In the genomic region with DNA sequence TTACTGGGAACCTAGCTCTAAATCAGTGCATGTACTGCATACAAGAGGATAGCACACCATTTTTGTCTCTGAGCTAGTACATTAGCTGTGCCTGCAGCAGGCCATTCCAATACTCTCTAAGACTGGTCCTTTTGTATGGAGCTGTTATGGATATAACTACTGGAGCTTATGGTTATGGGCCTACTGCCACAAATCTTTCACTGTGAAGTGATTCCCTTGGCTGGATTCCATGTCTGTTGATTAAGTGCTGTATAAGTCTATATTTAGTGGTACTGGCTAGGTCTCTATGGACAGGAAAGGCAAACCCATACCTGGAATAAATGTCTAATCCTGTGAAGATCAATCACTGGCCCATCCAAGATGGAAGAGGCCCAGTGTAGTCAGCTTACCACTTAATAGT, we compare ENCODE assay signal across 20 cellular contexts. TPM values are rescaled to one million over a fixed set of nuclear protein-coding genes. Genes with fewer than 3 reads are reported as not detected.
DNase-seq lines count a peak whose midpoint lies in the region; ATAC-seq and TF ChIP-seq lines count a peak whose summit lies in the region.
"Had no signal": no experiment of that assay in that cellular context is flagged by ENCODE, and none has a peak within 500 bp of the region (broad histone marks: within the 10 kb centered on the region; RNA-seq: fewer than 3 reads in every experiment).

No MANE protein-coding gene starts in this region.

- no peak for TF ChIP-seq CTCF in fibroblast of pulmonary artery (IDR thresholded peaks at IDR 0.05; ENCODE audit: low read length, missing control alignments)

- DNase-seq in NCI-H1105 treated with DMSO at 0.1 percent for 48 hours (lab: John Stamatoyannopoulos, UW): peak; percentile 11
- DNase-seq in NCI-H1105 (lab: John Stamatoyannopoulos, UW): no peak
- DNase-seq in NCI-H2029 (lab: John Stamatoyannopoulos, UW): peak; percentile 10
- DNase-seq in fibroblast of pulmonary artery (ENCODE audit: low read depth): peak; percentile 38
- DNase-seq in myocyte (ENCODE audit: low read depth): peak; percentile 7
- DNase-seq: 8988T; Calu3; CD4-positive, alpha-beta memory T cell; DMS79 treated with DMSO at 0.1 percent for 48 hours; MV-4-11; NCI-H1436; NCI-H2107; NCI-H748 treated with DMSO at 0.1 percent for 48 hours; PC-3 had no signal

- ATAC-seq in HG03439 (IDR thresholded peaks at IDR 0.05; ENCODE audit: unreplicated experiment): no peak
- no peak for ATAC-seq in HG02588 (IDR thresholded peaks at IDR 0.05; ENCODE audit: unreplicated experiment)
- ATAC-seq in GM21619 (IDR thresholded peaks at IDR 0.05; ENCODE audit: unreplicated experiment): no peak
- ATAC-seq: GM23338, HCT116, PC-3 had no signal

- no peak overlapping the region for H3K4me3 ChIP-seq in fibroblast of pulmonary artery (replicated peaks; ENCODE audit: low read depth, low read length)
- H3K4me3 ChIP-seq: GM23338, K562 had no signal

RNA-seq across cellular contexts. Expression of a gene that starts 12.0 kb away (rescaled TPM):
- total RNA-seq in myocyte: 17.0 and 18.2 TPM in 2 replicates
- 11.4 TPM for polyA plus RNA-seq in myocyte (2012)
